Comparison of ENCODE assay signal across 1 cellular context in genomic region chr2:18299423-18300212, GRCh38.
TF ChIP-seq lines count a peak whose summit lies in the region.

No MANE protein-coding gene starts in this region.

TF ChIP-seq in A549, 52 proteins besides CTCF, POLR2A, EP300 and RAD21 (continued from another document):
- TF ChIP-seq BCL3 (IDR thresholded peaks at IDR 0.05) (peak; percentile 69; the same call in 2 of the 3 replicates), GATA3 (IDR thresholded peaks at IDR 0.05; ENCODE audit: borderline replicate concordance) (peak; percentile 93), POLR2AphosphoS2 (conservative IDR thresholded peaks at IDR 0.05; ENCODE audit: low read length) (no peak), FOXS1 (CRISPR knock-in tag; IDR thresholded peaks at IDR 0.05) (no peak), CHD4 (IDR thresholded peaks at IDR 0.05; ENCODE audit: borderline replicate concordance) (no peak), FOSL2 (IDR thresholded peaks at IDR 0.05) (peak; percentile 83), FOSL2 (CRISPR knock-in tag; IDR thresholded peaks at IDR 0.05) (peak; percentile 88), RARB (CRISPR knock-in tag; IDR thresholded peaks at IDR 0.05) (no peak), RFX5 (IDR thresholded peaks at IDR 0.05) (no peak), NFE2L2 (conservative IDR thresholded peaks at IDR 0.05; ENCODE audit: low read length) (no peak), KDM1A (IDR thresholded peaks at IDR 0.05; ENCODE audit: low read depth) (no peak), HOXA7 (CRISPR knock-in tag; IDR thresholded peaks at IDR 0.05) (no peak), JUNB (IDR thresholded peaks at IDR 0.05) (peak; percentile 89), HDAC2 (IDR thresholded peaks at IDR 0.05) (no peak), MYC (IDR thresholded peaks at IDR 0.05; ENCODE audit: borderline replicate concordance, low read length) (no peak), HOXB13 (CRISPR knock-in tag; IDR thresholded peaks at IDR 0.05; ENCODE audit: low read depth) (no peak), TFCP2L1 (CRISPR knock-in tag; IDR thresholded peaks at IDR 0.05) (no peak), FOSB (CRISPR knock-in tag; IDR thresholded peaks at IDR 0.05) (no peak), TP53 (CRISPR knock-in tag; IDR thresholded peaks at IDR 0.05) (no peak), ZSCAN20 (CRISPR knock-in tag; IDR thresholded peaks at IDR 0.05) (no peak), PHF8 (IDR thresholded peaks at IDR 0.05; ENCODE audit: borderline replicate concordance, low read depth) (no peak), HOXB5 (CRISPR knock-in tag; IDR thresholded peaks at IDR 0.05) (no peak), CHD2 (IDR thresholded peaks at IDR 0.05; ENCODE audit: low read length, partially characterized antibody) (no peak), SREBF2 (IDR thresholded peaks at IDR 0.05) (no peak), RNF2 (IDR thresholded peaks at IDR 0.05; ENCODE audit: borderline replicate concordance, low read depth) (no peak), CEBPB (IDR thresholded peaks at IDR 0.05) (peak; percentile 79 to 84; a peak in 3 of 4 replicates), CBX8 (IDR thresholded peaks at IDR 0.05) (no peak), ZNF302 (CRISPR knock-in tag; IDR thresholded peaks at IDR 0.05) (no peak), EHMT2 (IDR thresholded peaks at IDR 0.05; ENCODE audit: low read depth) (no peak), RCOR1 (IDR thresholded peaks at IDR 0.05; ENCODE audit: low read depth, low read length) (no peak), KDM5A (IDR thresholded peaks at IDR 0.05) (no peak)
- TF ChIP-seq, protein P1, sequence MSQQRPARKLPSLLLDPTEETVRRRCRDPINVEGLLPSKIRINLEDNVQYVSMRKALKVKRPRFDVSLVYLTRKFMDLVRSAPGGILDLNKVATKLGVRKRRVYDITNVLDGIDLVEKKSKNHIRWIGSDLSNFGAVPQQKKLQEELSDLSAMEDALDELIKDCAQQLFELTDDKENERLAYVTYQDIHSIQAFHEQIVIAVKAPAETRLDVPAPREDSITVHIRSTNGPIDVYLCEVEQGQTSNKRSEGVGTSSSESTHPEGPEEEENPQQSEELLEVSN (IDR thresholded peaks at IDR 0.05; ENCODE audit: borderline replicate concordance, low read depth), result peak; percentile 46; the same call in 1 of the 2 replicates
- TF ChIP-seq, protein P2, sequence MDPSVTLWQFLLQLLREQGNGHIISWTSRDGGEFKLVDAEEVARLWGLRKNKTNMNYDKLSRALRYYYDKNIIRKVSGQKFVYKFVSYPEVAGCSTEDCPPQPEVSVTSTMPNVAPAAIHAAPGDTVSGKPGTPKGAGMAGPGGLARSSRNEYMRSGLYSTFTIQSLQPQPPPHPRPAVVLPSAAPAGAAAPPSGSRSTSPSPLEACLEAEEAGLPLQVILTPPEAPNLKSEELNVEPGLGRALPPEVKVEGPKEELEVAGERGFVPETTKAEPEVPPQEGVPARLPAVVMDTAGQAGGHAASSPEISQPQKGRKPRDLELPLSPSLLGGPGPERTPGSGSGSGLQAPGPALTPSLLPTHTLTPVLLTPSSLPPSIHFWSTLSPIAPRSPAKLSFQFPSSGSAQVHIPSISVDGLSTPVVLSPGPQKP (IDR thresholded peaks at IDR 0.05; ENCODE audit: low read depth, low read length), result no peak
